Comparison of ENCODE assay signal across 16 cellular contexts in the genomic region with DNA sequence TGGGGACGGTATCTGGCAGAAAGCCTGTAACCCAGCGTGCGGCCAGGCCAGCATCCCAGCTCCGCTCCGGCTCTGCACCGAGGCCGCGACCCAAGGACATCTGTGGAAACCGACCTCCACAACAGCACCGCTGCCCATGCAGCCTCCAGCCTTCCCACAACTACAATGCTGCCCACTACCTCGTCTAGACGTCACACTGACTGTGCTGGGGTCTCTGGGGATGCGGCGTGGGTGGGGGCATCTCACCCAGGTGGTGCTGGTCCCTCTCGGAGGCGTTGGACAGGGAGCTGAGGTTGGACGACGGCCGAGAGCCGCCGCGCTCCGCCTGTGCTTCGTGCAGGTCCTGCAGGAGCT. TPM values are rescaled to one million over a fixed set of nuclear protein-coding genes. Genes with fewer than 3 reads are reported as not detected.
A peak's percentile ranks its signal among the peaks of the same experiment; 100 is the strongest.
DNase-seq lines count a peak whose midpoint lies in the region; ATAC-seq and TF ChIP-seq lines count a peak whose summit lies in the region.
"Had no signal": no experiment of that assay in that cellular context is flagged by ENCODE, and none has a peak within 500 bp of the region (broad histone marks: within the 10 kb centered on the region; RNA-seq: fewer than 3 reads in every experiment).

No MANE protein-coding gene starts in this region.

- no peak overlapping the region for H2AFZ ChIP-seq in mesenchymal stem cell (ENCODE audit: low read depth, low read length)

- no peaks in the 10 kb centered on the region for H3K27me3 Mint-ChIP-seq in chondrocyte (ENCODE audit: low read depth)
- H3K27me3 Mint-ChIP-seq in naive thymus-derived CD4-positive, alpha-beta T cell: no peaks in the 10 kb centered on the region
- H3K27me3 Mint-ChIP-seq: CD4-positive, alpha-beta memory T cell had no signal

- no peak overlapping the region for H3K4me2 ChIP-seq in mesenchymal stem cell (ENCODE audit: low read length, poor library complexity, severe bottlenecking)
- H3K4me2 ChIP-seq: A549 had no signal

- H3K4me1 Mint-ChIP-seq in chondrocyte (ENCODE audit: low read depth): no peaks in the 10 kb centered on the region
- no peaks in the 10 kb centered on the region for H3K4me1 Mint-ChIP-seq in naive thymus-derived CD4-positive, alpha-beta T cell
- H3K4me1 Mint-ChIP-seq: CD14-positive monocyte had no signal

- H2BK5ac ChIP-seq in mesenchymal stem cell (ENCODE audit: low read depth, low read length, poor library complexity, severe bottlenecking): no peak overlapping the region

- ATAC-seq in Right ventricle myocardium superior (ENCODE audit: poor library complexity) (no peak), psoas muscle (no peak)
- no peak for ATAC-seq in naive thymus-derived CD4-positive, alpha-beta T cell
- ATAC-seq: A549 had no signal

- H3K4ac ChIP-seq in mesenchymal stem cell (ENCODE audit: low read depth in 1 of 2, low read length in 2 of 2): no peak overlapping the region

- H3K36me3 ChIP-seq in psoas muscle (ENCODE audit: insufficient read depth in 1 of 2, low read depth in 1 of 2) (peaks cover 24 to 85% of the 10 kb centered on the region in 2 donors), mesenchymal stem cell (ENCODE audit: control insufficient read depth in 1 of 2, insufficient read depth in 2 of 2, low read depth in 1 of 2, low read length in 2 of 2) (peaks cover 81 to 85% of the 10 kb centered on the region in 2 experiments)
- H3K36me3 ChIP-seq in naive thymus-derived CD4-positive, alpha-beta T cell (ENCODE audit: control insufficient read depth in 2 of 3, insufficient read depth in 3 of 3, low read length in 3 of 3): peaks cover 6 to 86% (median 34%) of the 10 kb centered on the region in 3 experiments

- H3K27ac ChIP-seq in psoas muscle (no peak overlapping the region), mesenchymal stem cell (ENCODE audit: low read length, poor library complexity, severe bottlenecking) (no peak overlapping the region)
- no peak overlapping the region for H3K27ac ChIP-seq in naive thymus-derived CD4-positive, alpha-beta T cell (ENCODE audit: low read depth, low read length)
- H3K27ac ChIP-seq: 22Rv1, A549 had no signal

- TF ChIP-seq CTCF in chondrocyte (IDR thresholded peaks at IDR 0.05) (no peak), psoas muscle (IDR thresholded peaks at IDR 0.05) (no peak)

- CTCF ChIA-PET in naive thymus-derived CD4-positive, alpha-beta T cell (lab: Charles Lee): no interaction called here

- intact Hi-C loops in Right ventricle myocardium superior (cut with DNase I): no loop called here
- intact Hi-C loops in cardiac septum (cut with DNase I): no loop called here
- intact Hi-C loops in psoas muscle (cut with DNase I): no loop called here
- intact Hi-C loops in naive thymus-derived CD4-positive, alpha-beta T cell (cut with micrococcal nuclease): no loop called here

- H3K9ac ChIP-seq in mesenchymal stem cell (ENCODE audit: low read length): no peak overlapping the region

- H3K4me3 ChIP-seq in psoas muscle (no peak overlapping the region), mesenchymal stem cell (ENCODE audit: insufficient read depth in 1 of 2, low read depth in 1 of 2, low read length in 2 of 2) (no peak overlapping the region)
- no peak overlapping the region for H3K4me3 ChIP-seq in naive thymus-derived CD4-positive, alpha-beta T cell (ENCODE audit: low read length)
- H3K4me3 ChIP-seq: A549 had no signal

- H3K27me3 ChIP-seq in psoas muscle (ENCODE audit: insufficient read depth in 3 of 3, low read length in 2 of 3) (no peaks in the 10 kb centered on the region), mesenchymal stem cell (ENCODE audit: control insufficient read depth in 1 of 2, insufficient read depth in 1 of 2, low read length in 2 of 2) (no peaks in the 10 kb centered on the region)
- H3K27me3 ChIP-seq in naive thymus-derived CD4-positive, alpha-beta T cell (ENCODE audit: control insufficient read depth in 2 of 2, insufficient read depth in 2 of 2, low read length in 2 of 2): no peaks in the 10 kb centered on the region

- H3K18ac ChIP-seq in mesenchymal stem cell (ENCODE audit: low read depth in 1 of 2, low read length in 2 of 2): no peak overlapping the region

- peaks cover 18% of the 10 kb centered on the region for H3K79me1 ChIP-seq in mesenchymal stem cell (replicated peaks; ENCODE audit: low read length, poor library complexity, severe bottlenecking)

- H2BK12ac ChIP-seq in mesenchymal stem cell (ENCODE audit: low read length in 2 of 2): no peak overlapping the region

- no peak overlapping the region for H2BK120ac ChIP-seq in mesenchymal stem cell (ENCODE audit: low read depth, low read length)

- H3K23ac ChIP-seq in mesenchymal stem cell (ENCODE audit: low read length in 2 of 2): no peak overlapping the region

- H4K8ac ChIP-seq in mesenchymal stem cell (ENCODE audit: low read length): no peak overlapping the region

- POLR2A ChIA-PET in naive thymus-derived CD4-positive, alpha-beta T cell (lab: Charles Lee): no interaction called here

- no peak overlapping the region for H4K91ac ChIP-seq in mesenchymal stem cell (ENCODE audit: low read length)

- H2AK5ac ChIP-seq in mesenchymal stem cell (ENCODE audit: low read length, severe bottlenecking): no peak overlapping the region

- H3K9me3 ChIP-seq in psoas muscle: no peaks in the 10 kb centered on the region
- no peaks in the 10 kb centered on the region for H3K9me3 ChIP-seq in naive thymus-derived CD4-positive, alpha-beta T cell (ENCODE audit: control insufficient read depth in 2 of 3, low read length in 3 of 3)
- H3K9me3 ChIP-seq in mesenchymal stem cell (ENCODE audit: control insufficient read depth, low read length): no peaks in the 10 kb centered on the region
- H3K9me3 ChIP-seq: A549 had no signal

- 88 to 92% (median 91%) methylated on average over 24 of the region's 24 CpGs for WGBS in psoas muscle, 3 donors
- WGBS in mesenchymal stem cell: 98% methylated on average over 23 of the region's 24 CpGs

- no peaks in the 10 kb centered on the region for H3K4me1 ChIP-seq in psoas muscle
- no peaks in the 10 kb centered on the region for H3K4me1 ChIP-seq in naive thymus-derived CD4-positive, alpha-beta T cell (ENCODE audit: control insufficient read depth in 2 of 2, insufficient read depth in 2 of 2, low read length in 2 of 2)
- H3K4me1 ChIP-seq in mesenchymal stem cell (ENCODE audit: control insufficient read depth, insufficient read depth, low read depth, low read length): peaks cover 18% of the 10 kb centered on the region
- H3K4me1 ChIP-seq: A549 had no signal

- no peak overlapping the region for H2BK15ac ChIP-seq in mesenchymal stem cell (ENCODE audit: low read depth, poor library complexity, severe bottlenecking)

- peak; percentile 27 for DNase-seq in Right ventricle myocardium superior
- no peak for DNase-seq in cardiac septum (ENCODE audit: low spot score)
- peak; percentile 93 for DNase-seq in chondrocyte (ENCODE audit: low spot score)
- peak; percentile 11 to 38 for DNase-seq in psoas muscle
- no peak for DNase-seq in NCI-H2029 treated with DMSO at 0.1 percent for 48 hours (lab: John Stamatoyannopoulos, UW)
- no peak for DNase-seq in naive thymus-derived CD4-positive, alpha-beta T cell
- DNase-seq in mesenchymal stem cell: no peak
- DNase-seq: AML-193; CD4-positive, alpha-beta memory T cell; DMS153; DMS79; GDM1; H9 had no signal

- H3K27ac Mint-ChIP-seq in chondrocyte (ENCODE audit: unreplicated experiment): no peak overlapping the region
- H3K27ac Mint-ChIP-seq in naive thymus-derived CD4-positive, alpha-beta T cell: no peak overlapping the region
- H3K27ac Mint-ChIP-seq: CD14-positive monocyte; CD4-positive, alpha-beta memory T cell had no signal

- no peaks in the 10 kb centered on the region for H3K9me3 Mint-ChIP-seq in chondrocyte (ENCODE audit: low read depth)
- H3K9me3 Mint-ChIP-seq in naive thymus-derived CD4-positive, alpha-beta T cell: no peaks in the 10 kb centered on the region
- H3K9me3 Mint-ChIP-seq: CD4-positive, alpha-beta memory T cell; H9 had no signal

- no peak overlapping the region for H3K14ac ChIP-seq in mesenchymal stem cell (ENCODE audit: low read length in 2 of 2)

- H3K36me3 Mint-ChIP-seq in chondrocyte (ENCODE audit: low read depth): peaks cover 34% of the 10 kb centered on the region
- peaks cover 16 to 45% (median 26%) of the 10 kb centered on the region in 5 donors for H3K36me3 Mint-ChIP-seq in naive thymus-derived CD4-positive, alpha-beta T cell

- no peak overlapping the region for H3K4me3 Mint-ChIP-seq in chondrocyte (ENCODE audit: unreplicated experiment)
- H3K4me3 Mint-ChIP-seq in naive thymus-derived CD4-positive, alpha-beta T cell: no peak overlapping the region
- H3K4me3 Mint-ChIP-seq: CD14-positive monocyte; CD4-positive, alpha-beta memory T cell; H9 had no signal

RNA-seq across cellular contexts. Expression of gene ZDHHC11, which starts 14.4 kb away (rescaled TPM):
- total RNA-seq in Right ventricle myocardium superior (55.6 TPM), cardiac septum (10.6 TPM), chondrocyte (1.9 to 4.7 TPM (median 2.3 TPM) in 3 replicates), psoas muscle (1 to 10 TPM; 1.6 to 9.4 (median 2.8) TPM)
- 1 to 10 TPM in 1 of 3 donors, under 1 TPM in 2; 0.44 to 6.7 (median 0.51) TPM for polyA plus RNA-seq in psoas muscle
- 10 to 100 TPM in 2 of 5 experiments, 1 to 10 TPM in 3; 7.1 to 22.1 (median 9.6) TPM for total RNA-seq in naive thymus-derived CD4-positive, alpha-beta T cell
- polyA plus RNA-seq in naive thymus-derived CD4-positive, alpha-beta T cell: under 1 TPM in 1 of 2 donors, not detected in 1; 0.20 TPM
- 0.72 TPM for polyA plus RNA-seq in mesenchymal stem cell (2013, experiment 1 of 2)
- polyA plus RNA-seq in mesenchymal stem cell (2013, experiment 2 of 2): 0.79 TPM
- polyA plus RNA-seq: CD14-positive monocyte had no signal

RNA-seq across cellular contexts. Expression of gene BRD9, which starts 27.5 kb away (rescaled TPM):
- total RNA-seq in Right ventricle myocardium superior: 28.0 TPM
- 25.9 TPM for total RNA-seq in cardiac septum
- total RNA-seq in chondrocyte: 26.5 to 30.4 TPM (median 30.1 TPM) in 3 replicates
- total RNA-seq in psoas muscle: 10 to 100 TPM; 21.3 to 28.0 (median 22.3) TPM
- polyA plus RNA-seq in psoas muscle: 10 to 100 TPM; 18.7 to 26.6 (median 24.8) TPM
- 10 to 100 TPM; 63.2 to 93.2 (median 82.2) TPM for total RNA-seq in naive thymus-derived CD4-positive, alpha-beta T cell
- 10 to 100 TPM; 10.6 to 17.6 TPM for polyA plus RNA-seq in naive thymus-derived CD4-positive, alpha-beta T cell
- polyA plus RNA-seq in mesenchymal stem cell (2013, experiment 1 of 2): 26.0 TPM
- polyA plus RNA-seq in mesenchymal stem cell (2013, experiment 2 of 2): 25.5 TPM

RNA-seq across cellular contexts. Expression of gene TRIP13, which starts 27.5 kb away (rescaled TPM):
- total RNA-seq in Right ventricle myocardium superior (0.48 TPM), cardiac septum (0.57 TPM), chondrocyte (4.9 to 8.1 TPM (median 6.4 TPM) in 3 replicates), psoas muscle (under 1 TPM; 0.39 to 0.89 (median 0.76) TPM)
- polyA plus RNA-seq in psoas muscle: 1 to 10 TPM in 1 of 3 donors, under 1 TPM in 2; 0.44 to 2.9 (median 0.83) TPM
- 10 to 100 TPM in 1 of 5 experiments, under 1 TPM in 3, not detected in 1; 0.39 to 23.5 (median 0.57) TPM for total RNA-seq in naive thymus-derived CD4-positive, alpha-beta T cell
- under 1 TPM; 0.52 to 0.63 TPM for polyA plus RNA-seq in naive thymus-derived CD4-positive, alpha-beta T cell
- 5.7 TPM for polyA plus RNA-seq in mesenchymal stem cell (2013, experiment 1 of 2)
- 5.7 TPM for polyA plus RNA-seq in mesenchymal stem cell (2013, experiment 2 of 2)

Comparison
In these comparisons a context has a peak if more than half of its experiments do, and no peak if none do; other contexts are left out.
1. DNase-seq: peak in Right ventricle myocardium superior (single experiment), chondrocyte (single experiment) and psoas muscle (2 of 2); none in cardiac septum (single experiment), NCI-H2029 treated with DMSO at 0.1 percent for 48 hours (single experiment), naive thymus-derived CD4-positive, alpha-beta T cell (0 of 9) and mesenchymal stem cell (single experiment).